Comparison of ENCODE assay signal across 8 cellular contexts in the genomic region with DNA sequence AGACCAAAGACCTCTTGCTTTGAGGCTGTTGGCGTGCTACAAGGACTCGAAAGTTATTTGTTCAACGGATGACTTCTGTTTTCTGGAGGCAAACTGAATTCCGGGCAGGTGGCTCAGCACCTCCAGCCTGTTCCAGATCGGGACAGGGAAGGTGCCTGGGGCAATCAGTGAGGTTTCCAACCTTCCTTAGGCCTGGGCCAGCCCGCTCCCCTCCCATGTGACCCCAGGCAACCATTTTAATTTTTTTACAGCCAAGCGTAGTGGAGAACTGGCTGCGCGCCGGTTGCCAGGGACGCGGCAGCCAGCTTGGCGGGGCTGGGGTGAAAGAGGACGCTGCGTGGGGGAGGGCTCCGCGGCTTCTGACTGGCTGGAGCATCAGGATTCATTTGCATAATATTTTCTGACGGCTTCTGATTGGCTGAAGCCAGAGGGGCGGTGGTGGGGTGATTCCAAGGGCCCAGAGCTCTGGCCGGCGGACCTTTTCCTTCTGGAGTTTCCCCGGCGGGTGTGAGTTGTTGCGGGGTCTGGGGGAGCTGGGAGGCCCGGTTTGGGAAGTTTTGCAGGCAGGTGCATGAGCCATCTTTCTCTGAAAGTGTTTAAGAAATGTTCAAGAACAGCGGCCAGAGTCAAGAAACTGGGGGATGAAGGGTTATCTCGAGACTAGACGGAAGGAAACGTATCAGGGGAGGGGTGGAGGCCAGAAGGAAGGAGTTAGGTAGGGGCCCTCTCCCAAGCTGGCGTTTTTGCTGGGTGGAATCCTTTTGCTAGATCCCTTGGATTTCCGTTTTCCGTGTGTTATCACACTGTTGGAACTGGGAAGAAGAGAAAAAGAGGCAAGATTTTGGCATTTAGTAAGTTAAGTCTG. TPM values are rescaled to one million over a fixed set of nuclear protein-coding genes. Genes with fewer than 3 reads are reported as not detected.
A peak's percentile ranks its signal among the peaks of the same experiment; 100 is the strongest.
DNase-seq lines count a peak whose midpoint lies in the region; TF ChIP-seq lines count a peak whose summit lies in the region.

TSS of gene MID1IP1 (plus strand) at position 479 of the 865 bp plus-strand sequence. CDS start 3,488 bp downstream, outside the sequence.

- peaks cover 5% of the 10 kb centered on the region for H3K4me1 ChIP-seq in KMS-11 (ENCODE audit: low read depth, poor library complexity, severe bottlenecking)

- no peak within 1 kb of the TSS for H3K4me3 ChIP-seq in KMS-11 (IDR thresholded peaks at IDR 0.05; ENCODE audit: insufficient read depth, low read depth, low read length)

- peaks cover 48% of the 10 kb centered on the region for H3K79me2 ChIP-seq in KMS-11 (ENCODE audit: insufficient read depth, low read depth)

- H3K36me3 ChIP-seq in KMS-11 (ENCODE audit: insufficient read depth): no peaks in the 10 kb centered on the region

- H3K27ac Mint-ChIP-seq in activated naive CD4-positive, alpha-beta T cell treated with anti-CD3 and anti-CD28 coated beads, Interleukin-2, amount 50 U/mL, for 24 hours: peak within 1 kb of the TSS; percentile 97
- peak within 1 kb of the TSS; percentile 99 for H3K27ac Mint-ChIP-seq in nephron progenitor cell

- no peaks in the 10 kb centered on the region for H3K9me3 Mint-ChIP-seq in activated naive CD4-positive, alpha-beta T cell treated with anti-CD3 and anti-CD28 coated beads, Interleukin-2, amount 50 U/mL, for 24 hours
- peaks cover 31% of the 10 kb centered on the region for H3K9me3 Mint-ChIP-seq in nephron progenitor cell

- no peaks in the 10 kb centered on the region for H3K27me3 ChIP-seq in KMS-11 (ENCODE audit: insufficient read depth, low read depth)

- H3K27ac ChIP-seq in KMS-11: peak within 1 kb of the TSS; percentile 83

- peak within 1 kb of the TSS; percentile 60 for H3K4me2 ChIP-seq in KMS-11

- DNase-seq in AML-193 (lab: John Stamatoyannopoulos, UW) (peak; percentile 60 to 75), GM20000 (ENCODE audit: low spot score) (peak; percentile 72), SK-MEL-5 (ENCODE audit: low read depth, low spot score) (no peak), foreskin melanocyte (peak; percentile 80), nephron progenitor cell (peak; percentile 84), superior temporal gyrus (ENCODE audit: extremely low spot score) (peak; percentile 90)

- H4K20me1 ChIP-seq in KMS-11 (ENCODE audit: insufficient read depth): no peaks in the 10 kb centered on the region

- TF ChIP-seq CTCF in GM20000 (IDR thresholded peaks at IDR 0.05; ENCODE audit: extremely low read depth, missing control alignments) (no peak), KMS-11 (conservative IDR thresholded peaks at IDR 0.05; ENCODE audit: low read depth, low read length) (no peak), nephron progenitor cell (IDR thresholded peaks at IDR 0.05) (no peak)

- H3K4me3 Mint-ChIP-seq in activated naive CD4-positive, alpha-beta T cell treated with anti-CD3 and anti-CD28 coated beads, Interleukin-2, amount 50 U/mL, for 24 hours: peak within 1 kb of the TSS; percentile 96
- peak within 1 kb of the TSS; percentile 98 for H3K4me3 Mint-ChIP-seq in nephron progenitor cell

- peak within 1 kb of the TSS; percentile 83 for H3K9ac ChIP-seq in KMS-11

- peaks cover 4% of the 10 kb centered on the region for H3K36me3 Mint-ChIP-seq in activated naive CD4-positive, alpha-beta T cell treated with anti-CD3 and anti-CD28 coated beads, Interleukin-2, amount 50 U/mL, for 24 hours
- no peaks in the 10 kb centered on the region for H3K36me3 Mint-ChIP-seq in nephron progenitor cell (ENCODE audit: low read depth)

- peaks cover 17% of the 10 kb centered on the region for H3K4me1 Mint-ChIP-seq in activated naive CD4-positive, alpha-beta T cell treated with anti-CD3 and anti-CD28 coated beads, Interleukin-2, amount 50 U/mL, for 24 hours
- peaks cover 25% of the 10 kb centered on the region for H3K4me1 Mint-ChIP-seq in nephron progenitor cell

- in situ Hi-C loops in SK-MEL-5 (cut with HindIII; ENCODE audit: low pct_unique_long_range_greater_than_20kb, low sequenced_read_pairs): no loop called here

- H3K27me3 Mint-ChIP-seq in activated naive CD4-positive, alpha-beta T cell treated with anti-CD3 and anti-CD28 coated beads, Interleukin-2, amount 50 U/mL, for 24 hours: no peaks in the 10 kb centered on the region
- H3K27me3 Mint-ChIP-seq in nephron progenitor cell (ENCODE audit: low read depth, poor library complexity): no peaks in the 10 kb centered on the region

- H2AFZ ChIP-seq in KMS-11 (ENCODE audit: low read depth): no peak within 1 kb of the TSS

RNA-seq across cellular contexts. Expression of gene MID1IP1, which starts in this region (rescaled TPM):
- 41.4 and 43.0 TPM in 2 replicates for total RNA-seq in SK-MEL-5 (2014; rRNA removed; shearing (Covaris generic))
- polyA plus RNA-seq in SK-MEL-5 (2015; cell fraction: cytosol; rRNA removed): 72.9 and 75.8 TPM in 2 replicates
- 23.3 and 27.6 TPM in 2 replicates for polyA plus RNA-seq in SK-MEL-5 (2015; cell fraction: nucleus; rRNA removed)
